ENCODE assay signal across 9 cellular contexts in genomic region chr7:157253850-157254249, GRCh38.
A peak's percentile ranks its signal among the peaks of the same experiment; 100 is the strongest.
DNase-seq lines count a peak whose midpoint lies in the region; FAIRE-seq and TF ChIP-seq lines count a peak whose summit lies in the region.
"Had no signal": no experiment of that assay in that cellular context is flagged by ENCODE, and none has a peak within 500 bp of the region (broad histone marks: within the 10 kb centered on the region; RNA-seq: fewer than 3 reads in every experiment).

No MANE protein-coding gene starts in this region.

- DNase-seq in NCI-H460 (ENCODE audit: extremely low read depth, low read depth) (peak; percentile 82), globus pallidus (ENCODE audit: low spot score) (peak; percentile 68), posterior cingulate gyrus (peak; percentile 63 to 97 (median 80)), RPMI8226 (no peak), T-helper 9 cell (no peak), small intestine (no peak), GM03348 (ENCODE audit: low spot score) (no peak)
- DNase-seq: NCI-H146 had no signal

- H3K9me3 ChIP-seq in small intestine (ENCODE audit: control insufficient read depth, low read depth): no peaks in the 10 kb centered on the region

- TF ChIP-seq CTCF in LNCAP (IDR thresholded peaks at IDR 0.05): peak; percentile 76

- H3K27me3 ChIP-seq in small intestine (ENCODE audit: control insufficient read depth in 2 of 2, insufficient read depth in 2 of 2, low read length in 2 of 2): no peaks in the 10 kb centered on the region

- peaks cover 7 to 22% of the 10 kb centered on the region in 2 donors for H3K36me3 ChIP-seq in small intestine (ENCODE audit: control insufficient read depth in 2 of 2, insufficient read depth in 2 of 2, low read length in 2 of 2)

- FAIRE-seq in small intestine (lab: Jason Lieb, UNC): no peak

- H3K27ac ChIP-seq in small intestine (ENCODE audit: low read depth in 1 of 2, low read length in 1 of 2): no peak overlapping the region

- intact Hi-C loops in posterior cingulate gyrus (cut with DNase I): no loop called here

- WGBS in small intestine, 3 donors: 77 to 85% (median 85%) methylated on average over 11 of the region's 11 CpGs

- H3K4me3 ChIP-seq in small intestine (ENCODE audit: low read depth in 1 of 2, low read length in 2 of 2): no peak overlapping the region

- no peaks in the 10 kb centered on the region for H3K4me1 ChIP-seq in small intestine (ENCODE audit: control insufficient read depth in 2 of 2, insufficient read depth in 1 of 2, low read depth in 1 of 2, low read length in 1 of 2)

Comparison
In these comparisons a context has a peak if more than half of its experiments do, and no peak if none do; other contexts are left out.
1. DNase-seq: peak in NCI-H460 (single experiment), globus pallidus (single experiment) and posterior cingulate gyrus (10 of 10); none in RPMI8226 (single experiment), T-helper 9 cell (single experiment), small intestine (single experiment) and GM03348 (single experiment).